ENCODE assay signal across 17 cellular contexts in genomic region chr16:88970539-88971065, GRCh38. TPM values are rescaled to one million over a fixed set of nuclear protein-coding genes. Genes with fewer than 3 reads are reported as not detected.
"Had no signal": no experiment of that assay in that cellular context is flagged by ENCODE, and none has a peak within 500 bp of the region (broad histone marks: within the 10 kb centered on the region; RNA-seq: fewer than 3 reads in every experiment).

No MANE protein-coding gene starts in this region.

- H3K4me1 ChIP-seq: pancreas had no signal

- H3K4me3 Mint-ChIP-seq: activated T-helper 1 cell treated with anti-CD3 and anti-CD28 coated beads, Interleukin-12 subunit alpha, Interleukin-12 subunit beta, Interleukin-2, Interleukin-4 antibody, amounts not matched to agents 30 ng/mL and 10 ng/mL and 1 ng/mL, durations not matched to agents 14 hours and 24 hours and 36 hours; neural crest cell; T-cell had no signal

- ATAC-seq: heart left ventricle, pancreas, T-cell had no signal

- DNase-seq: activated CD4-positive, alpha-beta T cell treated with anti-CD3 and anti-CD28 coated beads for 4 hours; activated naive CD4-positive, alpha-beta T cell; aorta; effector CD4-positive, alpha-beta T cell; foreskin melanocyte; mesenchymal stem cell; retina; small intestine; stimulated activated naive CD4-positive, alpha-beta T cell treated with Interleukin-2 at 50 U/mL for 16 hours; T-cell; T1000 had no signal

- H3K36me3 ChIP-seq: heart left ventricle, pancreas, upper lobe of left lung had no signal

- H3K36me3 Mint-ChIP-seq: T-cell had no signal

- H3K9me3 Mint-ChIP-seq: activated T-helper 1 cell treated with anti-CD3 and anti-CD28 coated beads, Interleukin-12 subunit alpha, Interleukin-12 subunit beta, Interleukin-2, Interleukin-4 antibody, amounts not matched to agents 30 ng/mL and 10 ng/mL and 1 ng/mL, durations not matched to agents 14 hours and 24 hours and 36 hours; neural crest cell; T-cell had no signal

- H3K27ac Mint-ChIP-seq: activated T-helper 1 cell treated with anti-CD3 and anti-CD28 coated beads, Interleukin-12 subunit alpha, Interleukin-12 subunit beta, Interleukin-2, Interleukin-4 antibody, amounts not matched to agents 30 ng/mL and 10 ng/mL and 1 ng/mL, durations not matched to agents 14 hours and 24 hours and 36 hours; T-cell had no signal

- H3K27me3 ChIP-seq: upper lobe of left lung had no signal

- H3K9me3 ChIP-seq: heart left ventricle, pancreas, upper lobe of left lung had no signal

- H3K27ac ChIP-seq: heart left ventricle, pancreas, upper lobe of left lung, VCaP had no signal

- H3K4me3 ChIP-seq: heart left ventricle, pancreas, upper lobe of left lung had no signal

RNA-seq across cellular contexts. Expression of gene CBFA2T3, which starts 6.4 kb away (rescaled TPM):
- total RNA-seq: activated T-helper 1 cell treated with anti-CD3 and anti-CD28 coated beads, Interleukin-12 subunit alpha, Interleukin-12 subunit beta, Interleukin-2, Interleukin-4 antibody, amounts not matched to agents 30 ng/mL and 10 ng/mL and 1 ng/mL, durations not matched to agents 14 hours and 24 hours and 36 hours had no signal
